32 cellular contexts compared by ENCODE assay signal in genomic region chr10:64014281-64014680, GRCh38.
"Had no signal": no experiment of that assay in that cellular context is flagged by ENCODE, and none has a peak within 500 bp of the region (broad histone marks: within the 10 kb centered on the region; RNA-seq: fewer than 3 reads in every experiment).

No MANE protein-coding gene starts in this region.

- DNase-seq: activated CD4-positive, alpha-beta memory T cell treated with anti-CD3 and anti-CD28 coated beads for 36 hours; activated CD4-positive, alpha-beta T cell treated with anti-CD3 and anti-CD28 coated beads for 36 hours; activated CD4-positive, alpha-beta T cell treated with anti-CD3 and anti-CD28 coated beads, Interleukin-2, amount 10 ng/mL, durations not matched to agents 24 days and 14 days; activated CD4-positive, CD25-positive, alpha-beta regulatory T cell; activated CD4-positive, CD25-positive, alpha-beta regulatory T cell treated with anti-CD3 and anti-CD28 coated beads, Interleukin-2, amount 50 U/mL, for 72 hours; activated CD8-positive, alpha-beta memory T cell treated with anti-CD3 and anti-CD28 coated beads, Interleukin-2, amount 10 ng/mL, durations not matched to agents 7 days and 5 days; activated CD8-positive, alpha-beta memory T cell treated with anti-CD3 and anti-CD28 coated beads, Interleukin-2, amount 50 U/mL, for 4 hours; activated CD8-positive, alpha-beta T cell treated with anti-CD3 and anti-CD28 coated beads, Interleukin-2, amount 10 ng/mL, durations not matched to agents 7 days and 5 days; activated effector memory CD4-positive, alpha-beta T cell treated with anti-CD3 and anti-CD28 coated beads, Interleukin-2, amount 50 U/mL, for 16 hours; activated naive CD4-positive, alpha-beta T cell treated with anti-CD3 and anti-CD28 coated beads for 36 hours; activated naive CD8-positive, alpha-beta T cell treated with anti-CD3 and anti-CD28 coated beads for 36 hours; activated naive CD8-positive, alpha-beta T cell treated with anti-CD3 and anti-CD28 coated beads, Interleukin-2, amount 50 U/mL, for 24 hours; activated T-cell treated with anti-CD3 and anti-CD28 coated beads, Interleukin-2, amount 50 U/mL, for 1 hour; activated T-cell treated with anti-CD3 and anti-CD28 coated beads, Interleukin-2, amount 50 U/mL, for 48 hours; adrenal gland; amygdala; aorta; body of pancreas; caudate nucleus; cortex of kidney; dermis blood vessel endothelial cell; effector CD8-positive, alpha-beta T cell; foreskin keratinocyte; gastrocnemius medialis; heart right ventricle; T-helper 2 cell had no signal

- H2AFZ ChIP-seq: hepatocyte had no signal

- H3K4me3 ChIP-seq: adrenal gland, body of pancreas, gastrocnemius medialis, heart right ventricle, hepatocyte had no signal

- H3K27ac ChIP-seq: adrenal gland, body of pancreas, foreskin keratinocyte, gastrocnemius medialis, heart right ventricle, hepatocyte had no signal

- ATAC-seq: activated CD4-positive, alpha-beta T cell treated with anti-CD3 and anti-CD28 coated beads for 36 hours; activated CD8-positive, alpha-beta memory T cell treated with anti-CD3 and anti-CD28 coated beads, Interleukin-2, amount 10 ng/mL, durations not matched to agents 7 days and 5 days; activated CD8-positive, alpha-beta T cell treated with anti-CD3 and anti-CD28 coated beads, Interleukin-2, amount 10 ng/mL, durations not matched to agents 7 days and 5 days; activated naive CD8-positive, alpha-beta T cell treated with anti-CD3 and anti-CD28 coated beads, Interleukin-2, amount 50 U/mL, for 24 hours; body of pancreas; esophagus mucosa; foreskin keratinocyte; gastrocnemius medialis; heart right ventricle had no signal

- H3K36me3 ChIP-seq: adrenal gland, gastrocnemius medialis, heart right ventricle had no signal

- H3K27me3 ChIP-seq: adrenal gland, body of pancreas, foreskin keratinocyte, gastrocnemius medialis, heart right ventricle, hepatocyte had no signal

- H3K36me3 Mint-ChIP-seq: activated CD4-positive, alpha-beta memory T cell treated with anti-CD3 and anti-CD28 coated beads for 36 hours; activated CD8-positive, alpha-beta memory T cell treated with anti-CD3 and anti-CD28 coated beads, Interleukin-2, amount 10 ng/mL, durations not matched to agents 7 days and 5 days; activated naive CD4-positive, alpha-beta T cell treated with anti-CD3 and anti-CD28 coated beads, Interleukin-2, amount 50 U/mL, for 24 hours; activated naive CD8-positive, alpha-beta T cell treated with anti-CD3 and anti-CD28 coated beads for 36 hours had no signal

- H3K79me2 ChIP-seq: hepatocyte had no signal

- H3K4me1 ChIP-seq: adrenal gland, body of pancreas, gastrocnemius medialis, heart right ventricle had no signal

- H3K27ac Mint-ChIP-seq: activated CD4-positive, alpha-beta memory T cell treated with anti-CD3 and anti-CD28 coated beads for 36 hours; activated CD4-positive, alpha-beta T cell treated with anti-CD3 and anti-CD28 coated beads for 36 hours; activated CD4-positive, alpha-beta T cell treated with anti-CD3 and anti-CD28 coated beads, Interleukin-2, amount 10 ng/mL, durations not matched to agents 24 days and 14 days; activated CD8-positive, alpha-beta memory T cell treated with anti-CD3 and anti-CD28 coated beads, Interleukin-2, amount 10 ng/mL, durations not matched to agents 7 days and 5 days; activated CD8-positive, alpha-beta T cell treated with anti-CD3 and anti-CD28 coated beads, Interleukin-2, amount 10 ng/mL, durations not matched to agents 7 days and 5 days; activated naive CD4-positive, alpha-beta T cell treated with anti-CD3 and anti-CD28 coated beads for 36 hours; activated naive CD4-positive, alpha-beta T cell treated with anti-CD3 and anti-CD28 coated beads, Interleukin-2, amount 50 U/mL, for 24 hours; activated naive CD8-positive, alpha-beta T cell treated with anti-CD3 and anti-CD28 coated beads for 36 hours; activated naive CD8-positive, alpha-beta T cell treated with anti-CD3 and anti-CD28 coated beads, Interleukin-2, amount 50 U/mL, for 24 hours; activated T-helper 1 cell treated with anti-CD3 and anti-CD28 coated beads, Interleukin-12 subunit alpha, Interleukin-12 subunit beta, Interleukin-2, Interleukin-4 antibody, amounts not matched to agents 30 ng/mL and 10 ng/mL and 1 ng/mL, durations not matched to agents 14 hours and 24 hours and 36 hours; activated T-helper 2 cell treated with anti-CD3 and anti-CD28 coated beads, Interferon-gamma antibody, Interleukin-2, Interleukin-4, amounts not matched to agents 10 μg/mL and 5 μg/mL and 100 μg/mL, durations not matched to agents 14 hours and 24 hours and 36 hours had no signal

- H3K4me3 Mint-ChIP-seq: activated CD4-positive, alpha-beta memory T cell treated with anti-CD3 and anti-CD28 coated beads for 36 hours; activated CD4-positive, alpha-beta T cell treated with anti-CD3 and anti-CD28 coated beads for 36 hours; activated CD4-positive, alpha-beta T cell treated with anti-CD3 and anti-CD28 coated beads, Interleukin-2, amount 10 ng/mL, durations not matched to agents 24 days and 14 days; activated CD8-positive, alpha-beta memory T cell treated with anti-CD3 and anti-CD28 coated beads, Interleukin-2, amount 10 ng/mL, durations not matched to agents 7 days and 5 days; activated CD8-positive, alpha-beta T cell treated with anti-CD3 and anti-CD28 coated beads, Interleukin-2, amount 10 ng/mL, durations not matched to agents 7 days and 5 days; activated naive CD4-positive, alpha-beta T cell treated with anti-CD3 and anti-CD28 coated beads for 36 hours; activated naive CD4-positive, alpha-beta T cell treated with anti-CD3 and anti-CD28 coated beads, Interleukin-2, amount 50 U/mL, for 24 hours; activated naive CD8-positive, alpha-beta T cell treated with anti-CD3 and anti-CD28 coated beads for 36 hours; activated naive CD8-positive, alpha-beta T cell treated with anti-CD3 and anti-CD28 coated beads, Interleukin-2, amount 50 U/mL, for 24 hours; activated T-helper 1 cell treated with anti-CD3 and anti-CD28 coated beads, Interleukin-12 subunit alpha, Interleukin-12 subunit beta, Interleukin-2, Interleukin-4 antibody, amounts not matched to agents 30 ng/mL and 10 ng/mL and 1 ng/mL, durations not matched to agents 14 hours and 24 hours and 36 hours had no signal

- H3K9me3 Mint-ChIP-seq: activated CD4-positive, alpha-beta T cell treated with anti-CD3 and anti-CD28 coated beads, Interleukin-2, amount 10 ng/mL, durations not matched to agents 24 days and 14 days; activated naive CD8-positive, alpha-beta T cell treated with anti-CD3 and anti-CD28 coated beads for 36 hours; activated naive CD8-positive, alpha-beta T cell treated with anti-CD3 and anti-CD28 coated beads, Interleukin-2, amount 50 U/mL, for 24 hours; activated T-helper 1 cell treated with anti-CD3 and anti-CD28 coated beads, Interleukin-12 subunit alpha, Interleukin-12 subunit beta, Interleukin-2, Interleukin-4 antibody, amounts not matched to agents 30 ng/mL and 10 ng/mL and 1 ng/mL, durations not matched to agents 14 hours and 24 hours and 36 hours; activated T-helper 2 cell treated with anti-CD3 and anti-CD28 coated beads, Interferon-gamma antibody, Interleukin-2, Interleukin-4, amounts not matched to agents 10 μg/mL and 5 μg/mL and 100 μg/mL, durations not matched to agents 14 hours and 24 hours and 36 hours had no signal

- FAIRE-seq: colon had no signal

- H3K4me2 ChIP-seq: hepatocyte had no signal

- H3K9me3 ChIP-seq: adrenal gland, body of pancreas, gastrocnemius medialis had no signal

- H3K4me1 Mint-ChIP-seq: activated CD4-positive, alpha-beta T cell treated with anti-CD3 and anti-CD28 coated beads for 36 hours; activated CD4-positive, alpha-beta T cell treated with anti-CD3 and anti-CD28 coated beads, Interleukin-2, amount 10 ng/mL, durations not matched to agents 24 days and 14 days; activated CD8-positive, alpha-beta memory T cell treated with anti-CD3 and anti-CD28 coated beads, Interleukin-2, amount 10 ng/mL, durations not matched to agents 7 days and 5 days; activated naive CD4-positive, alpha-beta T cell treated with anti-CD3 and anti-CD28 coated beads, Interleukin-2, amount 50 U/mL, for 24 hours; activated naive CD8-positive, alpha-beta T cell treated with anti-CD3 and anti-CD28 coated beads for 36 hours; activated naive CD8-positive, alpha-beta T cell treated with anti-CD3 and anti-CD28 coated beads, Interleukin-2, amount 50 U/mL, for 24 hours had no signal

- H3K27me3 Mint-ChIP-seq: activated CD4-positive, alpha-beta memory T cell treated with anti-CD3 and anti-CD28 coated beads for 36 hours; activated CD4-positive, alpha-beta T cell treated with anti-CD3 and anti-CD28 coated beads, Interleukin-2, amount 10 ng/mL, durations not matched to agents 24 days and 14 days; activated CD8-positive, alpha-beta memory T cell treated with anti-CD3 and anti-CD28 coated beads, Interleukin-2, amount 10 ng/mL, durations not matched to agents 7 days and 5 days; activated naive CD8-positive, alpha-beta T cell treated with anti-CD3 and anti-CD28 coated beads, Interleukin-2, amount 50 U/mL, for 24 hours had no signal
